In genomic region chr3:48899298-48899697, GRCh38 we compare ENCODE assay signal across 8 cellular contexts. TPM values are rescaled to one million over a fixed set of nuclear protein-coding genes. Genes with fewer than 3 reads are reported as not detected.
A peak's percentile ranks its signal among the peaks of the same experiment; 100 is the strongest.
DNase-seq lines count a peak whose midpoint lies in the region; ATAC-seq and TF ChIP-seq lines count a peak whose summit lies in the region.

No MANE protein-coding gene starts in this region.

- POLR2A ChIA-PET in activated B cell treated with CpG ODN at 0.5 μM for 24 hours (lab: Charles Lee) = interaction anchor here (1.4 to 3.7 kb wide), 4 partner anchors 19 to 182 kb away, joined by 5 to 36 read pairs (median 10); partner anchors contain the start of genes ARIH2, IP6K2, NDUFAF3 and PRKAR2A

- ATAC-seq in activated B cell treated with CpG ODN at 0.5 μM for 24 hours (ENCODE audit: low read depth) = no peak
- no peak for ATAC-seq in stimulated activated naive CD8-positive, alpha-beta T cell treated with anti-CD3 and anti-CD28 coated beads, Interleukin-15, Interleukin-2, amounts not matched to agents 100 U/mL and 50 U/mL, for 24 hours

- CTCF ChIA-PET in activated B cell treated with CpG ODN at 0.5 μM for 24 hours (lab: Charles Lee) = no interaction called here

- H3K27ac Mint-ChIP-seq in activated B cell treated with CpG ODN at 0.5 μM for 24 hours (peak overlapping the region; percentile 83), glutamatergic neuron (ENCODE audit: unreplicated experiment) (peak overlapping the region; percentile 97)

- no peaks in the 10 kb centered on the region for H3K27me3 Mint-ChIP-seq in activated B cell treated with CpG ODN at 0.5 μM for 24 hours
- H3K27me3 Mint-ChIP-seq in glutamatergic neuron (ENCODE audit: unreplicated experiment) = peaks cover 2% of the 10 kb centered on the region

- H3K36me3 Mint-ChIP-seq in activated B cell treated with CpG ODN at 0.5 μM for 24 hours (ENCODE audit: low read depth) = peaks cover 3% of the 10 kb centered on the region
- no peaks in the 10 kb centered on the region for H3K36me3 Mint-ChIP-seq in glutamatergic neuron (ENCODE audit: unreplicated experiment)

- H3K4me3 Mint-ChIP-seq in activated B cell treated with CpG ODN at 0.5 μM for 24 hours (peak overlapping the region; percentile 92), glutamatergic neuron (ENCODE audit: unreplicated experiment) (peak overlapping the region; percentile 92)

- intact Hi-C loops in activated B cell treated with CpG ODN at 0.5 μM for 24 hours (cut with micrococcal nuclease) = loop anchor here (2.0 kb wide), 1 partner anchor 182 kb away; the partner anchor contains the start of gene IP6K2

- TF ChIP-seq CTCF in activated B cell treated with CpG ODN at 0.5 μM for 24 hours (IDR thresholded peaks at IDR 0.05) = no peak
- TF ChIP-seq CTCF in glutamatergic neuron (IDR thresholded peaks at IDR 0.05; ENCODE audit: partially characterized antibody, unreplicated experiment) = no peak

- DNase-seq in SKM-1 treated with dmso at 0.1 percent for 144 hours (lab: John Stamatoyannopoulos, UW; ENCODE audit: unreplicated experiment) (peak; percentile 2), SKM-1 (lab: John Stamatoyannopoulos, UW; ENCODE audit: unreplicated experiment) (no peak), activated B cell treated with CpG ODN at 0.5 μM for 24 hours (no peak), glutamatergic neuron (no peak), NCI-H2196 treated with DMSO at 0.1 percent for 48 hours (lab: John Stamatoyannopoulos, UW; ENCODE audit: unreplicated experiment) (no peak), retina (no peak), SW480 (ENCODE audit: low spot score) (no peak)
- peak; percentile 15 for DNase-seq in stimulated activated naive CD8-positive, alpha-beta T cell treated with anti-CD3 and anti-CD28 coated beads, Interleukin-15, Interleukin-2, amounts not matched to agents 100 U/mL and 50 U/mL, for 24 hours

- H3K9me3 Mint-ChIP-seq in activated B cell treated with CpG ODN at 0.5 μM for 24 hours (no peaks in the 10 kb centered on the region), glutamatergic neuron (ENCODE audit: unreplicated experiment) (peaks cover 8% of the 10 kb centered on the region)

- H3K4me1 Mint-ChIP-seq in activated B cell treated with CpG ODN at 0.5 μM for 24 hours (peaks cover 38% of the 10 kb centered on the region), glutamatergic neuron (ENCODE audit: low read depth, unreplicated experiment) (peaks cover 9% of the 10 kb centered on the region)

RNA-seq across cellular contexts. Expression of gene SLC25A20, which starts 0.6 kb away (rescaled TPM):
- total RNA-seq in activated B cell treated with CpG ODN at 0.5 μM for 24 hours (9.9 and 11.0 TPM in 2 replicates), glutamatergic neuron (ENCODE audit: unreplicated experiment) (24.3 TPM)

RNA-seq across cellular contexts. Expression of gene ARIH2, which starts 19.3 kb away (rescaled TPM):
- total RNA-seq in activated B cell treated with CpG ODN at 0.5 μM for 24 hours (96.6 and 112 TPM in 2 replicates), glutamatergic neuron (ENCODE audit: unreplicated experiment) (74.6 TPM)

RNA-seq across cellular contexts. Expression of gene PRKAR2A, which starts 51.6 kb away (rescaled TPM):
- 27.4 and 28.0 TPM in 2 replicates for total RNA-seq in activated B cell treated with CpG ODN at 0.5 μM for 24 hours
- 55.5 TPM for total RNA-seq in glutamatergic neuron (ENCODE audit: unreplicated experiment)

Comparison
In these comparisons a context has a peak if more than half of its experiments do, and no peak if none do; other contexts are left out.
1. DNase-seq: peak in SKM-1 treated with dmso at 0.1 percent for 144 hours (single experiment) and stimulated activated naive CD8-positive, alpha-beta T cell treated with anti-CD3 and anti-CD28 coated beads, Interleukin-15, Interleukin-2, amounts not matched to agents 100 U/mL and 50 U/mL, for 24 hours (single experiment); none in SKM-1 (single experiment), activated B cell treated with CpG ODN at 0.5 μM for 24 hours (single experiment), glutamatergic neuron (single experiment), NCI-H2196 treated with DMSO at 0.1 percent for 48 hours (single experiment), retina (single experiment) and SW480 (single experiment).